Comparison of ENCODE assay signal across 8 cellular contexts in the genomic region with DNA sequence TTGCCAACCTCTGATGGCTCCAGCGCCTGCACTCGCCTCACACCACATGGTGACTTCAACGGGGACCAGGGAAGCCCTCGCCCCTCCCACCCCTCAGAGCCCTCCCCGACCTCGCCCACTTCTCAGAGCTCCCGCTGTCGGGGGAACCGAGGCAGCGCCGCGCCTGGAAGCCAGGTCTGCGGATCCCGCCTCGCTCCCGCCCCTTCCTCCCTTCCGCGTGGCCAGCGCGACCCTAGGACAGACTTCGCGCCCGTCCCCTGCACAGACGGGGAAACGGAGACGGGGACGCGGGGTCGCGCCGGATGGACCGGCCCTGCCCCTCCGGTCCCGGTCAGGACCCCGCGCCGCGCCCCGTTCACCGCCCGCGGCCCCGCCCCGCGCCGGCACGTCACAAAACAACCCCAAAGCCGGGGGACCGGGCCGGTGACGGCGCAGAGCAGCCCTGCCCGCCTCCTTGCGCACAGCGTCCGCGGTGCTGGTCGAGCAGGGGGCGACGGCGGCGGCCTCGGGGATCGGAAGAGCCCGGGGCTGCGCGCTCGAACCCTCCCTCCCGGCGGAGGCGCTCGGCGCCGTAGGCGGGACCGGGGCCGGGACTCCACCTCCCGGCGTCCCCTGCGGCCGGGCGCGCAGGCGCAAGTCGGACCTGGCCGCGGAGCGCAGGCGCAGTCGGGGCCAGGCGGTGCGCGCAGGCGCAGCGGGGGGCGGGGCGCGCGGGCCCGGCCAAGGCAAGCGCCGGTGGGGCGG. TPM values are rescaled to one million over a fixed set of nuclear protein-coding genes. Genes with fewer than 3 reads are reported as not detected.
DNase-seq lines count a peak whose midpoint lies in the region; ATAC-seq, FAIRE-seq and TF ChIP-seq lines count a peak whose summit lies in the region.

No MANE protein-coding gene starts in this region.

- peaks cover 8% of the 10 kb centered on the region for H3K27me3 ChIP-seq in neutrophil

- H3K9me3 ChIP-seq in KOPT-K1 (ENCODE audit: insufficient read depth, low read length, poor library complexity, severe bottlenecking), result no peaks in the 10 kb centered on the region
- no peaks in the 10 kb centered on the region for H3K9me3 ChIP-seq in neutrophil

- ATAC-seq in GM21737 (IDR thresholded peaks at IDR 0.05; ENCODE audit: unreplicated experiment), result peak; percentile 58

- peak; percentile 68 for DNase-seq in DMS79 treated with DMSO at 0.1 percent for 48 hours (lab: John Stamatoyannopoulos, UW)
- peak; percentile 19 for DNase-seq in SHP77 treated with DMSO at 0.1 percent for 48 hours (lab: John Stamatoyannopoulos, UW)
- peak; percentile 62 to 87 (median 75) for DNase-seq in activated naive CD4-positive, alpha-beta T cell (lab: John Stamatoyannopoulos, UW)
- DNase-seq in frontal cortex (ENCODE audit: low spot score in 2 of 2), result peak; percentile 97 to 99
- peak in 45 of 49 donors; percentile 38 to 88 (median 70) for DNase-seq in substantia nigra (lab: John Stamatoyannopoulos, UW)

- H3K36me3 ChIP-seq in KOPT-K1 (ENCODE audit: insufficient read depth, low read length) (peaks cover 5% of the 10 kb centered on the region; the same call in 1 of the 2 replicates), neutrophil (peaks cover 15% of the 10 kb centered on the region)

- H3K27ac ChIP-seq in KOPT-K1 (ENCODE audit: low read depth, low read length, poor library complexity, severe bottlenecking) (peak overlapping the region; percentile 80), neutrophil (peak overlapping the region; percentile 85), substantia nigra (ENCODE audit: low read depth, low read length, poor library complexity, severe bottlenecking) (peak overlapping the region; percentile 90)

- no peak for TF ChIP-seq CTCF in neutrophil (IDR thresholded peaks at IDR 0.05)

- H3K4me1 ChIP-seq in neutrophil (ENCODE audit: control insufficient read depth in 1 of 2, insufficient read depth in 1 of 2, low read depth in 1 of 2, low read length in 1 of 2), result peaks cover 27 to 30% of the 10 kb centered on the region in 2 experiments

- H3K4me3 ChIP-seq in neutrophil (ENCODE audit: low read depth in 1 of 2, low read length in 1 of 2), result peak overlapping the region; percentile 87 to 90

- FAIRE-seq in frontal cortex (lab: Jason Lieb, UNC), result no peak

RNA-seq across cellular contexts. Expression of gene CDC34, which starts 0.4 kb away (rescaled TPM):
- total RNA-seq in frontal cortex, result 55.4 TPM

RNA-seq across cellular contexts. Expression of gene GZMM, which starts 12.7 kb away (rescaled TPM):
- total RNA-seq in frontal cortex, result 0.41 TPM

RNA-seq across cellular contexts. Expression of gene TPGS1, which starts 23.9 kb away (rescaled TPM):
- 26.1 TPM for total RNA-seq in frontal cortex

RNA-seq across cellular contexts. Expression of gene MADCAM1, which starts 34.9 kb away (rescaled TPM):
- total RNA-seq in frontal cortex, result 1.2 TPM

RNA-seq across cellular contexts. Expression of gene BSG, which starts 41.2 kb away (rescaled TPM):
- total RNA-seq in frontal cortex, result 114 TPM

Comparison
In these comparisons a context has a peak if more than half of its experiments do, and no peak if none do; other contexts are left out.
1. Peak in every context shown above with its lines: DNase-seq, ATAC-seq, H3K4me3 ChIP-seq and H3K27ac ChIP-seq.
2. DNase-seq: peak in every context shown above with its lines; median percentile 98 in frontal cortex; 75 in activated naive CD4-positive, alpha-beta T cell; 70 in substantia nigra; 68 in DMS79 treated with DMSO at 0.1 percent for 48 hours; 19 in SHP77 treated with DMSO at 0.1 percent for 48 hours.